ENCODE assay signal across 1 cellular context in genomic region chr1:193103759-193104495, GRCh38.
TF ChIP-seq lines count a peak whose summit lies in the region.

No MANE protein-coding gene starts in this region.

TF ChIP-seq in GM23338, 12 proteins besides CTCF, POLR2A, EP300 and RAD21 (continued from another document):
- TF ChIP-seq ZNF462 (CRISPR knock-in tag; IDR thresholded peaks at IDR 0.05) = no peak
- TF ChIP-seq ZNF331 (CRISPR knock-in tag; IDR thresholded peaks at IDR 0.05; ENCODE audit: low read depth) = no peak
- no peak for TF ChIP-seq EZH2phosphoT487 (IDR thresholded peaks at IDR 0.05; ENCODE audit: unreplicated experiment)
- TF ChIP-seq REST (IDR thresholded peaks at IDR 0.05; ENCODE audit: unreplicated experiment) = no peak
- TF ChIP-seq EZH2 (IDR thresholded peaks at IDR 0.05; ENCODE audit: low read depth, unreplicated experiment) = no peak
- no peak for TF ChIP-seq CREB1 (CRISPR knock-in tag; IDR thresholded peaks at IDR 0.05; ENCODE audit: low read depth)
